8 cellular contexts compared by ENCODE assay signal in genomic region chr5:6378128-6379023, GRCh38. TPM values are rescaled to one million over a fixed set of nuclear protein-coding genes. Genes with fewer than 3 reads are reported as not detected.
A peak's percentile ranks its signal among the peaks of the same experiment; 100 is the strongest.
DNase-seq lines count a peak whose midpoint lies in the region; ATAC-seq, FAIRE-seq and TF ChIP-seq lines count a peak whose summit lies in the region.

Gene MED10, minus strand, starts transcription at chr5:6378547. Its CDS starts 64 bp downstream, at chr5:6378483.

- DNase-seq in GM13977 (ENCODE audit: low spot score) (peak; percentile 94), NCI-H1694 (lab: John Stamatoyannopoulos, UW) (peak; percentile 91), amniotic stem cell (lab: John Stamatoyannopoulos, UW) (peak; percentile 82), left ventricle myocardium superior (peak; percentile 96), psoas muscle (peak; percentile 95 to 98), urothelium cell line (ENCODE audit: low spot score) (peak; percentile 98)

- no peaks in the 10 kb centered on the region for H3K27me3 ChIP-seq in psoas muscle (ENCODE audit: insufficient read depth in 3 of 3, low read length in 2 of 3)

- H3K27ac Mint-ChIP-seq in T-helper 1 cell treated with Interleukin-12 subunit alpha and Interleukin-12 subunit beta and Interleukin-4 antibody, amounts not matched to agents 30 μg/mL and 1 μg/mL, for 36 hours, result peak within 1 kb of the TSS; percentile 98

- in situ Hi-C loops in GM13977 (cut with MboI; ENCODE audit: low pct_unique_long_range_greater_than_20kb, low sequenced_read_pairs, unreplicated experiment), result no loop called here

- H3K4me3 ChIP-seq in psoas muscle, result peak within 1 kb of the TSS; percentile 98

- peak; percentile 97 for ATAC-seq in HG02884 (IDR thresholded peaks at IDR 0.05; ENCODE audit: unreplicated experiment)
- peak; percentile 100 for ATAC-seq in left ventricle myocardium superior
- peak; percentile 99 to 100 (median 100) for ATAC-seq in psoas muscle

- 1 to 2% (median 1%) methylated on average over 55 to 62 of the region's 62 CpGs for WGBS in psoas muscle, 3 donors

- peaks cover 41% of the 10 kb centered on the region for H3K4me1 Mint-ChIP-seq in T-helper 1 cell treated with Interleukin-12 subunit alpha and Interleukin-12 subunit beta and Interleukin-4 antibody, amounts not matched to agents 30 μg/mL and 1 μg/mL, for 36 hours (ENCODE audit: low read depth)

- H3K9me3 Mint-ChIP-seq in T-helper 1 cell treated with Interleukin-12 subunit alpha and Interleukin-12 subunit beta and Interleukin-4 antibody, amounts not matched to agents 30 μg/mL and 1 μg/mL, for 36 hours, result no peaks in the 10 kb centered on the region

- peak within 1 kb of the TSS; percentile 95 for H3K27ac ChIP-seq in psoas muscle

- peaks cover 5% of the 10 kb centered on the region for H3K27me3 Mint-ChIP-seq in T-helper 1 cell treated with Interleukin-12 subunit alpha and Interleukin-12 subunit beta and Interleukin-4 antibody, amounts not matched to agents 30 μg/mL and 1 μg/mL, for 36 hours (ENCODE audit: low read depth)

- peak; percentile 86 for FAIRE-seq in urothelium cell line (lab: Jason Lieb, UNC)

- TF ChIP-seq CTCF in GM13977 (IDR thresholded peaks at IDR 0.05; ENCODE audit: extremely low read depth, insufficient read depth, missing control alignments), result no peak
- TF ChIP-seq CTCF in psoas muscle (IDR thresholded peaks at IDR 0.05), result no peak

- intact Hi-C loops in left ventricle myocardium superior (cut with micrococcal nuclease), result no loop called here
- intact Hi-C loops in psoas muscle (cut with DNase I), result loop anchor here (5.0 to 10.0 kb wide), 4 partner anchors 66 to 884 kb away; partner anchors contain the start of gene UBE2QL1 (in 2 of the 2)

- peaks cover 0 to 37% of the 10 kb centered on the region in 2 donors for H3K36me3 ChIP-seq in psoas muscle (ENCODE audit: insufficient read depth in 1 of 2, low read depth in 1 of 2)

- peaks cover 49% of the 10 kb centered on the region for H3K36me3 Mint-ChIP-seq in T-helper 1 cell treated with Interleukin-12 subunit alpha and Interleukin-12 subunit beta and Interleukin-4 antibody, amounts not matched to agents 30 μg/mL and 1 μg/mL, for 36 hours (ENCODE audit: low read depth)

- peak within 1 kb of the TSS; percentile 99 for H3K4me3 Mint-ChIP-seq in T-helper 1 cell treated with Interleukin-12 subunit alpha and Interleukin-12 subunit beta and Interleukin-4 antibody, amounts not matched to agents 30 μg/mL and 1 μg/mL, for 36 hours

- peaks cover 9% of the 10 kb centered on the region for H3K4me1 ChIP-seq in psoas muscle

- H3K9me3 ChIP-seq in psoas muscle, result no peaks in the 10 kb centered on the region

RNA-seq across cellular contexts. Expression of gene MED10, which starts in this region (rescaled TPM):
- total RNA-seq in left ventricle myocardium superior (29.2 TPM), psoas muscle (10 to 100 TPM; 18.8 to 52.4 (median 26.5) TPM)
- 10 to 100 TPM; 49.1 to 98.1 (median 80.5) TPM for polyA plus RNA-seq in psoas muscle

Comparison
In these comparisons a context has a peak if more than half of its experiments do, and no peak if none do; other contexts are left out.
1. Peak in every context shown above with its lines: DNase-seq, ATAC-seq, H3K4me3 ChIP-seq and H3K27ac ChIP-seq.